Comparison of ENCODE assay signal across 8 cellular contexts in genomic region chr11:47550288-47551052, GRCh38. TPM values are rescaled to one million over a fixed set of nuclear protein-coding genes. Genes with fewer than 3 reads are reported as not detected.
DNase-seq lines count a peak whose midpoint lies in the region; ATAC-seq and TF ChIP-seq lines count a peak whose summit lies in the region.
"Had no signal": no experiment of that assay in that cellular context is flagged by ENCODE, and none has a peak within 500 bp of the region (broad histone marks: within the 10 kb centered on the region; RNA-seq: fewer than 3 reads in every experiment).

No MANE protein-coding gene starts in this region.

- H2BK15ac ChIP-seq in neuronal stem cell (ENCODE audit: low read length): no peak overlapping the region

- H4K20me1 ChIP-seq in OCI-LY3 (ENCODE audit: insufficient read depth, low read length): peaks cover 53% of the 10 kb centered on the region

- H3K79me2 ChIP-seq in OCI-LY3 (ENCODE audit: low read length) (peaks cover 79% of the 10 kb centered on the region), parathyroid adenoma (peaks cover 36% of the 10 kb centered on the region)

- H3K79me1 ChIP-seq in neuronal stem cell (ENCODE audit: low read depth, low read length): peaks cover 8% of the 10 kb centered on the region

- H3K9me3 ChIP-seq in OCI-LY3 (ENCODE audit: insufficient read depth, low read length) (no peaks in the 10 kb centered on the region), parathyroid adenoma (ENCODE audit: control insufficient read depth, low read length) (no peaks in the 10 kb centered on the region), neuronal stem cell (replicated peaks in 1 of 2; ENCODE audit: control insufficient read depth in 2 of 2, insufficient read depth in 1 of 2, low read depth in 1 of 2, low read length in 2 of 2) (no peaks in the 10 kb centered on the region)

- H3K9ac ChIP-seq in OCI-LY3 (ENCODE audit: low read length) (peak overlapping the region; percentile 96; the same call in 1 of the 2 replicates), parathyroid adenoma (no peak overlapping the region), neuronal stem cell (ENCODE audit: low read depth, low read length, poor library complexity) (no peak overlapping the region)

- H3K27ac ChIP-seq in OCI-LY3 (ENCODE audit: low read length) (peak overlapping the region; percentile 81), parathyroid adenoma (no peak overlapping the region), neuronal stem cell (replicated peaks; ENCODE audit: low read length) (no peak overlapping the region)

- no peak overlapping the region for H3K4ac ChIP-seq in neuronal stem cell (ENCODE audit: low read length)

- H3K27me3 ChIP-seq in OCI-LY3 (ENCODE audit: low read depth, low read length): no peaks in the 10 kb centered on the region
- no peaks in the 10 kb centered on the region for H3K27me3 ChIP-seq in parathyroid adenoma (ENCODE audit: control insufficient read depth, insufficient read depth, low read length)
- H3K27me3 ChIP-seq in neuronal stem cell (ENCODE audit: control insufficient read depth in 3 of 3, insufficient read depth in 3 of 3, low read depth in 1 of 3, low read length in 3 of 3): no peaks in the 10 kb centered on the region

- H4K91ac ChIP-seq in neuronal stem cell (ENCODE audit: low read depth, low read length, poor library complexity): no peak overlapping the region

- H3K23ac ChIP-seq in neuronal stem cell (ENCODE audit: low read depth, low read length, poor library complexity): no peak overlapping the region

- H2BK120ac ChIP-seq in neuronal stem cell (ENCODE audit: low read depth, low read length): no peak overlapping the region

- no CpG with 5 or more reads among the region's 10 CpGs for WGBS in neuronal stem cell (ENCODE audit: extremely low coverage in 2 of 2, insufficient read length in 2 of 2, insufficient replicate concordance in 1 of 2), 2 donors

- no peak overlapping the region for H4K8ac ChIP-seq in neuronal stem cell (ENCODE audit: low read depth, low read length)

- no peak overlapping the region for H2BK5ac ChIP-seq in neuronal stem cell (ENCODE audit: low read length)

- no peak for ATAC-seq in GM19455 (IDR thresholded peaks at IDR 0.05; ENCODE audit: unreplicated experiment)

- no peak for DNase-seq in GM12865 (ENCODE audit: low read depth)
- peak; percentile 30 for DNase-seq in epithelial cell of esophagus (ENCODE audit: low read depth)
- DNase-seq in LoVo (ENCODE audit: low spot score): no peak
- no peak for DNase-seq in neuronal stem cell (ENCODE audit: low spot score)
- DNase-seq: NCI-H1105 had no signal

- H3K4me3 ChIP-seq in GM12865 (ENCODE audit: low read depth, low read length) (peak overlapping the region; percentile 94), OCI-LY3 (ENCODE audit: low read length) (peak overlapping the region; percentile 90), epithelial cell of esophagus (ENCODE audit: low read length) (no peak overlapping the region), parathyroid adenoma (ENCODE audit: low read depth, low read length) (no peak overlapping the region), neuronal stem cell (ENCODE audit: low read length in 2 of 2) (no peak overlapping the region)

- H3K4me2 ChIP-seq in OCI-LY3 (ENCODE audit: low read length): peak overlapping the region; percentile 95
- peak overlapping the region; percentile 6 for H3K4me2 ChIP-seq in parathyroid adenoma (ENCODE audit: low read length)
- no peak overlapping the region for H3K4me2 ChIP-seq in neuronal stem cell (ENCODE audit: insufficient read depth, low read length, poor library complexity, severe bottlenecking)

- TF ChIP-seq CTCF in GM12865 (IDR thresholded peaks at IDR 0.05; ENCODE audit: insufficient read depth, low read depth, low read length, missing control alignments) (no peak), OCI-LY3 (IDR thresholded peaks at IDR 0.05; ENCODE audit: low read depth, low read length) (no peak), epithelial cell of esophagus (IDR thresholded peaks at IDR 0.05; ENCODE audit: insufficient read depth, low read depth, low read length, missing control alignments) (no peak), parathyroid adenoma (IDR thresholded peaks at IDR 0.05) (no peak)

- H3K4me1 ChIP-seq in OCI-LY3 (ENCODE audit: low read length) (peaks cover 21% of the 10 kb centered on the region), parathyroid adenoma (peaks cover 3% of the 10 kb centered on the region), neuronal stem cell (ENCODE audit: control insufficient read depth in 2 of 2, insufficient read depth in 1 of 2, low read depth in 1 of 2, low read length in 2 of 2) (peaks cover 4 to 14% of the 10 kb centered on the region in 2 donors)

- H2BK12ac ChIP-seq in neuronal stem cell (ENCODE audit: low read length): no peak overlapping the region

- H3K36me3 ChIP-seq in OCI-LY3 (replicated peaks; ENCODE audit: low read depth, low read length) (peaks cover 30% of the 10 kb centered on the region), parathyroid adenoma (ENCODE audit: control insufficient read depth, insufficient read depth, low read length) (no peaks in the 10 kb centered on the region), neuronal stem cell (replicated peaks in 1 of 2; ENCODE audit: control insufficient read depth in 2 of 2, insufficient read depth in 2 of 2, low read length in 2 of 2) (peaks cover 0 to 52% of the 10 kb centered on the region in 2 donors)

- no peak overlapping the region for H3K18ac ChIP-seq in neuronal stem cell (ENCODE audit: low read length)

- H2AFZ ChIP-seq in OCI-LY3 (ENCODE audit: low read depth, low read length): no peak overlapping the region
- H2AFZ ChIP-seq in parathyroid adenoma: no peak overlapping the region
- H2AFZ ChIP-seq in neuronal stem cell (ENCODE audit: low read length): no peak overlapping the region

- H3K14ac ChIP-seq in neuronal stem cell (ENCODE audit: low read length): no peak overlapping the region

- no peak overlapping the region for H2AK5ac ChIP-seq in neuronal stem cell (ENCODE audit: low read depth, low read length)

RNA-seq across cellular contexts. Expression of gene CELF1, which starts 2.5 kb away (rescaled TPM):
- polyA plus RNA-seq in neuronal stem cell (2013, experiment 1 of 2): 111 TPM
- polyA plus RNA-seq in neuronal stem cell (2013, experiment 2 of 2): 123 TPM

RNA-seq across cellular contexts. Expression of gene PTPMT1, which starts 14.9 kb away (rescaled TPM):
- polyA plus RNA-seq in neuronal stem cell (2013, experiment 1 of 2): 58.3 TPM
- polyA plus RNA-seq in neuronal stem cell (2013, experiment 2 of 2): 60.4 TPM

RNA-seq across cellular contexts. Expression of gene KBTBD4, which starts 28.3 kb away (rescaled TPM):
- 7.3 TPM for polyA plus RNA-seq in neuronal stem cell (2013, experiment 1 of 2)
- 6.9 TPM for polyA plus RNA-seq in neuronal stem cell (2013, experiment 2 of 2)

RNA-seq across cellular contexts. Expression of gene NDUFS3, which starts 28.4 kb away (rescaled TPM):
- 103 TPM for polyA plus RNA-seq in neuronal stem cell (2013, experiment 1 of 2)
- polyA plus RNA-seq in neuronal stem cell (2013, experiment 2 of 2): 96.2 TPM

RNA-seq across cellular contexts. Expression of gene FAM180B, which starts 36.0 kb away (rescaled TPM):
- polyA plus RNA-seq in neuronal stem cell (2013, experiment 1 of 2): not detected
- not detected for polyA plus RNA-seq in neuronal stem cell (2013, experiment 2 of 2)

Comparison
In these comparisons a context has a peak if more than half of its experiments do, and no peak if none do; other contexts are left out.
1. H3K4me3 ChIP-seq: peak in GM12865 (single experiment) and OCI-LY3 (single experiment); none in epithelial cell of esophagus (single experiment), parathyroid adenoma (single experiment) and neuronal stem cell (0 of 2).